In genomic region chr12:62724947-62725447, GRCh38 we compare ENCODE assay signal across 8 cellular contexts.
A peak's percentile ranks its signal among the peaks of the same experiment; 100 is the strongest.
DNase-seq lines count a peak whose midpoint lies in the region; ATAC-seq and TF ChIP-seq lines count a peak whose summit lies in the region.

No MANE protein-coding gene starts in this region.

- DNase-seq in DMS79 treated with DMSO at 0.1 percent for 48 hours (lab: John Stamatoyannopoulos, UW) (peak; percentile 3), DMS79 (lab: John Stamatoyannopoulos, UW) (no peak), astrocyte of the cerebellum (ENCODE audit: low read depth) (peak; percentile 96), upper lobe of right lung (no peak), NK-92 (lab: John Stamatoyannopoulos, UW; ENCODE audit: unreplicated experiment) (no peak), spleen (no peak), NCI-H1105 (lab: John Stamatoyannopoulos, UW) (no peak)

- H3K9me3 ChIP-seq in iPS-20b (ENCODE audit: insufficient read depth, low read depth, low read length) (no peaks in the 10 kb centered on the region), upper lobe of right lung (no peaks in the 10 kb centered on the region), spleen (no peaks in the 10 kb centered on the region)

- no peak overlapping the region for H3K27ac ChIP-seq in iPS-20b (ENCODE audit: low read length)
- no peak overlapping the region for H3K27ac ChIP-seq in upper lobe of right lung
- no peak overlapping the region for H3K27ac ChIP-seq in spleen

- H3K4me1 ChIP-seq in iPS-20b (ENCODE audit: insufficient read depth, low read length) (peaks cover 43% of the 10 kb centered on the region), upper lobe of right lung (peaks cover 28% of the 10 kb centered on the region), spleen (peaks cover 0 to 26% (median 13%) of the 10 kb centered on the region in 6 donors)

- peak; percentile 95 for ATAC-seq in upper lobe of right lung

- H3K4me3 ChIP-seq in astrocyte of the cerebellum (ENCODE audit: low read depth, low read length) (no peak overlapping the region), iPS-20b (ENCODE audit: low read length) (peak overlapping the region; percentile 23), upper lobe of right lung (no peak overlapping the region), spleen (no peak overlapping the region)

- TF ChIP-seq POLR2A in spleen (IDR thresholded peaks at IDR 0.05) = no peak

- in situ Hi-C loops in astrocyte of the cerebellum (cut with HindIII; ENCODE audit: low sequenced_read_pairs) = no loop called here

- H3K36me3 ChIP-seq in iPS-20b (ENCODE audit: insufficient read depth, low read depth, low read length) = peaks cover under 1% of the 10 kb centered on the region; the same call in 1 of the 2 replicates
- H3K36me3 ChIP-seq in upper lobe of right lung = no peaks in the 10 kb centered on the region
- no peaks in the 10 kb centered on the region for H3K36me3 ChIP-seq in spleen

- WGBS in spleen, 5 donors = 74 to 92% (median 79%) methylated on average over 4 of the region's 4 CpGs

- no peak overlapping the region; the same call in 1 of the 2 replicates for H3K9ac ChIP-seq in iPS-20b (ENCODE audit: low read depth, low read length)

- TF ChIP-seq CTCF in astrocyte of the cerebellum (IDR thresholded peaks at IDR 0.05; ENCODE audit: low read depth, low read length, missing control alignments) (no peak), upper lobe of right lung (IDR thresholded peaks at IDR 0.05) (no peak), spleen (IDR thresholded peaks at IDR 0.05 in 8 of 11, conservative IDR thresholded peaks at IDR 0.05 in 3 of 11) (no peak)

- H3K27me3 ChIP-seq in iPS-20b (ENCODE audit: insufficient read depth, low read length) (no peaks in the 10 kb centered on the region), upper lobe of right lung (no peaks in the 10 kb centered on the region), spleen (replicated peaks in 1 of 7) (no peaks in the 10 kb centered on the region)

- intact Hi-C loops in upper lobe of right lung (cut with DNase I) (no loop called here), spleen (cut with DNase I; ENCODE audit: low total_unique reads) (no loop called here)

Comparison
In these comparisons a context has a peak if more than half of its experiments do, and no peak if none do; other contexts are left out.
1. DNase-seq: peak in DMS79 treated with DMSO at 0.1 percent for 48 hours (single experiment) and astrocyte of the cerebellum (single experiment); none in DMS79 (single experiment), upper lobe of right lung (single experiment), NK-92 (single experiment), spleen (single experiment) and NCI-H1105 (single experiment).